8 cellular contexts compared by ENCODE assay signal in genomic region chr11:71251761-71252433, GRCh38. TPM values are rescaled to one million over a fixed set of nuclear protein-coding genes. Genes with fewer than 3 reads are reported as not detected.
DNase-seq lines count a peak whose midpoint lies in the region; ATAC-seq, FAIRE-seq and TF ChIP-seq lines count a peak whose summit lies in the region.

No MANE protein-coding gene starts in this region.

- H3K4me3 ChIP-seq in psoas muscle: peak overlapping the region; percentile 50

- H3K27me3 ChIP-seq in psoas muscle (ENCODE audit: insufficient read depth in 3 of 3, low read length in 2 of 3): peaks cover 0 to 96% (median 27%) of the 10 kb centered on the region in 3 donors

- DNase-seq in NCI-H69 (lab: John Stamatoyannopoulos, UW) (peak; percentile 62), frontal cortex (ENCODE audit: low spot score in 2 of 2) (peak; percentile 53 to 72), psoas muscle (no peak), SKM-1 (lab: John Stamatoyannopoulos, UW; ENCODE audit: unreplicated experiment) (no peak)

- no peaks in the 10 kb centered on the region for H3K36me3 ChIP-seq in psoas muscle (ENCODE audit: insufficient read depth in 1 of 2, low read depth in 1 of 2)

- H3K9me3 ChIP-seq in psoas muscle: no peaks in the 10 kb centered on the region

- FAIRE-seq in frontal cortex (lab: Jason Lieb, UNC): no peak

- peak; percentile 42 for ATAC-seq in GM18907 (IDR thresholded peaks at IDR 0.05; ENCODE audit: unreplicated experiment)
- ATAC-seq in psoas muscle: no peak
- no peak for ATAC-seq in HG03159 (IDR thresholded peaks at IDR 0.05; ENCODE audit: unreplicated experiment)
- ATAC-seq in HG02571 (IDR thresholded peaks at IDR 0.05; ENCODE audit: unreplicated experiment): no peak
- no peak for ATAC-seq in HG02970 (IDR thresholded peaks at IDR 0.05; ENCODE audit: low FRiP score, unreplicated experiment)

- no peak overlapping the region for H3K27ac ChIP-seq in psoas muscle

- intact Hi-C loops in psoas muscle (cut with DNase I): no loop called here

- H3K4me1 ChIP-seq in psoas muscle: no peaks in the 10 kb centered on the region

- no peak for TF ChIP-seq CTCF in psoas muscle (IDR thresholded peaks at IDR 0.05)

- WGBS in psoas muscle, 3 donors: 0 to 1% (median 1%) methylated on average over 33 to 74 of the region's 74 CpGs

RNA-seq across cellular contexts. Expression of gene SHANK2, which starts 0.5 kb away (rescaled TPM):
- total RNA-seq in frontal cortex: 24.5 TPM
- under 1 TPM in 1 of 4 donors, not detected in 3; 0.17 TPM for total RNA-seq in psoas muscle
- polyA plus RNA-seq in psoas muscle: under 1 TPM; under 0.01 to 0.04 (median 0.01) TPM

Comparison
In these comparisons a context has a peak if more than half of its experiments do, and no peak if none do; other contexts are left out.
1. DNase-seq: peak in NCI-H69 (single experiment) and frontal cortex (2 of 2); none in psoas muscle (0 of 2) and SKM-1 (single experiment).
2. RNA of gene SHANK2, which starts 0.5 kb away (total RNA-seq): 24.5 TPM in frontal cortex (single experiment); 0.17 TPM in psoas muscle; every median in the first group is over 10 times any median in the second.